ENCODE assay signal across 8 cellular contexts in genomic region chr2:161308178-161308955, GRCh38. TPM values are rescaled to one million over a fixed set of nuclear protein-coding genes. Genes with fewer than 3 reads are reported as not detected.
DNase-seq lines count a peak whose midpoint lies in the region; ATAC-seq, FAIRE-seq and TF ChIP-seq lines count a peak whose summit lies in the region.

TSS of gene PSMD14 (plus strand) at chr2:161308425. CDS start at chr2:161318826, 10,401 bp downstream.

- H3K9me2 ChIP-seq in Loucy (replicated peaks; ENCODE audit: low read depth, low read length): no peaks in the 10 kb centered on the region

- H3K4me3 ChIP-seq in Loucy (ENCODE audit: low read length, poor library complexity, severe bottlenecking) (peak within 1 kb of the TSS; percentile 93), fibroblast of the aortic adventitia (ENCODE audit: low read depth, low read length) (peak within 1 kb of the TSS; percentile 77)

- H3K9ac ChIP-seq in Loucy (ENCODE audit: low read depth, low read length, poor library complexity, severe bottlenecking): peak within 1 kb of the TSS; percentile 87

- peak; percentile 87 for FAIRE-seq in H54 (lab: Jason Lieb, UNC)

- no peak for TF ChIP-seq CTCF in Loucy (conservative IDR thresholded peaks at IDR 0.05; ENCODE audit: low read length)
- no peak for TF ChIP-seq CTCF in fibroblast of the aortic adventitia (IDR thresholded peaks at IDR 0.05; ENCODE audit: insufficient read depth, low read length)
- no peak for TF ChIP-seq CTCF in nephron progenitor cell (IDR thresholded peaks at IDR 0.05)

- peak within 1 kb of the TSS; percentile 93 for H3K4me2 ChIP-seq in Loucy (ENCODE audit: low read depth, low read length, poor library complexity, severe bottlenecking)

- H3K4me3 Mint-ChIP-seq in nephron progenitor cell: peak within 1 kb of the TSS; percentile 92
- H3K4me3 Mint-ChIP-seq in stimulated activated naive CD8-positive, alpha-beta T cell treated with anti-CD3 and anti-CD28 coated beads, Interleukin-15, amount 100 ng/mL, for 72 hours: peak within 1 kb of the TSS; percentile 92 to 97

- no peaks in the 10 kb centered on the region for H3F3A ChIP-seq in Loucy (ENCODE audit: low read depth)

- ATAC-seq in stimulated activated naive CD8-positive, alpha-beta T cell treated with anti-CD3 and anti-CD28 coated beads, Interleukin-15, amount 100 ng/mL, for 72 hours: peak; percentile 96

- DNase-seq in EL: peak; percentile 97
- DNase-seq in H54 (ENCODE audit: insufficient read length, low spot score): peak; percentile 69
- DNase-seq in SHP77 (lab: John Stamatoyannopoulos, UW): peak; percentile 78 to 88
- peak; percentile 83 for DNase-seq in activated effector memory CD4-positive, alpha-beta T cell treated with Interleukin-2 at 50 U/mL for 16 hours
- DNase-seq in fibroblast of the aortic adventitia (ENCODE audit: low read depth): peak; percentile 92
- peak; percentile 87 for DNase-seq in nephron progenitor cell
- peak; percentile 87 to 94 for DNase-seq in stimulated activated naive CD8-positive, alpha-beta T cell treated with anti-CD3 and anti-CD28 coated beads, Interleukin-15, amount 100 ng/mL, for 72 hours

- H3K4me1 ChIP-seq in Loucy (ENCODE audit: insufficient read depth, low read length, poor library complexity, severe bottlenecking): peaks cover 35% of the 10 kb centered on the region

- no peaks in the 10 kb centered on the region for H3K36me3 ChIP-seq in Loucy (ENCODE audit: insufficient read depth, low read length)

- peaks cover 27% of the 10 kb centered on the region for H3K4me1 Mint-ChIP-seq in nephron progenitor cell
- peaks cover 25% of the 10 kb centered on the region for H3K4me1 Mint-ChIP-seq in stimulated activated naive CD8-positive, alpha-beta T cell treated with anti-CD3 and anti-CD28 coated beads, Interleukin-15, amount 100 ng/mL, for 72 hours

- H3K79me2 ChIP-seq in Loucy (ENCODE audit: insufficient read depth, low read length): peaks cover 55% of the 10 kb centered on the region

- H4K20me1 ChIP-seq in Loucy (ENCODE audit: insufficient read depth, low read length, poor library complexity, severe bottlenecking): peaks cover 44% of the 10 kb centered on the region

- peak within 1 kb of the TSS; percentile 98 for H3K27ac Mint-ChIP-seq in nephron progenitor cell
- H3K27ac Mint-ChIP-seq in stimulated activated naive CD8-positive, alpha-beta T cell treated with anti-CD3 and anti-CD28 coated beads, Interleukin-15, amount 100 ng/mL, for 72 hours: peak within 1 kb of the TSS; percentile 95 to 99

- H3K36me3 Mint-ChIP-seq in nephron progenitor cell (ENCODE audit: low read depth): peaks cover 46% of the 10 kb centered on the region

- peak; percentile 80 for TF ChIP-seq POLR2A in H54 (IDR thresholded peaks at IDR 0.05; ENCODE audit: low read depth, low read length)

- H3K9me3 ChIP-seq in Loucy (ENCODE audit: insufficient read depth, low read depth, low read length): no peaks in the 10 kb centered on the region

- peak within 1 kb of the TSS; percentile 92 for H2AFZ ChIP-seq in Loucy (ENCODE audit: low read length)

- H3K27me3 Mint-ChIP-seq in nephron progenitor cell (ENCODE audit: low read depth, poor library complexity): peaks cover 4% of the 10 kb centered on the region
- H3K27me3 Mint-ChIP-seq in stimulated activated naive CD8-positive, alpha-beta T cell treated with anti-CD3 and anti-CD28 coated beads, Interleukin-15, amount 100 ng/mL, for 72 hours: peaks cover under 1% of the 10 kb centered on the region

- H3K9me3 Mint-ChIP-seq in nephron progenitor cell: peaks cover 25% of the 10 kb centered on the region
- H3K9me3 Mint-ChIP-seq in stimulated activated naive CD8-positive, alpha-beta T cell treated with anti-CD3 and anti-CD28 coated beads, Interleukin-15, amount 100 ng/mL, for 72 hours: peaks cover 4 to 7% of the 10 kb centered on the region in 2 donors

- no peaks in the 10 kb centered on the region for H3K27me3 ChIP-seq in Loucy (ENCODE audit: insufficient read depth, low read length, poor library complexity, severe bottlenecking)

RNA-seq across cellular contexts. Expression of gene PSMD14, which starts in this region (rescaled TPM):
- total RNA-seq in fibroblast of the aortic adventitia (ENCODE audit: low replicate concordance): 64.4 and 103 TPM in 2 replicates

Comparison
In these comparisons a context has a peak if more than half of its experiments do, and no peak if none do; other contexts are left out.
1. Peak in every context shown above with its lines: DNase-seq, ATAC-seq and H3K4me3 ChIP-seq.